ENCODE assay signal across 12 cellular contexts in genomic region chr6:21946298-21946783, GRCh38.
DNase-seq lines count a peak whose midpoint lies in the region; ATAC-seq and TF ChIP-seq lines count a peak whose summit lies in the region.
"Had no signal": no experiment of that assay in that cellular context is flagged by ENCODE, and none has a peak within 500 bp of the region (broad histone marks: within the 10 kb centered on the region; RNA-seq: fewer than 3 reads in every experiment).

No MANE protein-coding gene starts in this region.

- H3K4me1 Mint-ChIP-seq in HFFc6 (ENCODE audit: low read depth), result peaks cover 46% of the 10 kb centered on the region
- H3K4me1 Mint-ChIP-seq in activated T-cell treated with anti-CD3 and anti-CD28 coated beads, Interleukin-2, amount 50 U/mL, for 24 hours (ENCODE audit: low read depth), result peaks cover 4% of the 10 kb centered on the region

- no peak for ATAC-seq in HG03095 (IDR thresholded peaks at IDR 0.05; ENCODE audit: unreplicated experiment)
- ATAC-seq: left colon had no signal

- no peaks in the 10 kb centered on the region for H3K36me3 Mint-ChIP-seq in HFFc6 (ENCODE audit: low read depth)
- no peaks in the 10 kb centered on the region for H3K36me3 Mint-ChIP-seq in activated T-cell treated with anti-CD3 and anti-CD28 coated beads, Interleukin-2, amount 50 U/mL, for 24 hours (ENCODE audit: low read depth)
- H3K36me3 Mint-ChIP-seq: CD4-positive, CD25-positive, alpha-beta regulatory T cell had no signal

- H3K9me3 Mint-ChIP-seq in HFFc6, result no peaks in the 10 kb centered on the region
- no peaks in the 10 kb centered on the region for H3K9me3 Mint-ChIP-seq in activated T-cell treated with anti-CD3 and anti-CD28 coated beads, Interleukin-2, amount 50 U/mL, for 24 hours

- H3K27me3 Mint-ChIP-seq in HFFc6 (ENCODE audit: insufficient read depth), result no peaks in the 10 kb centered on the region
- no peaks in the 10 kb centered on the region for H3K27me3 Mint-ChIP-seq in activated T-cell treated with anti-CD3 and anti-CD28 coated beads, Interleukin-2, amount 50 U/mL, for 24 hours
- H3K27me3 Mint-ChIP-seq: CD4-positive, CD25-positive, alpha-beta regulatory T cell had no signal

- DNase-seq in ACHN (peak; percentile 96), HFFc6 (peak; percentile 93), T1000 (lab: John Stamatoyannopoulos, UW) (peak; percentile 83), glomerular visceral epithelial cell (ENCODE audit: extremely low spot score) (peak; percentile 98), activated T-cell treated with anti-CD3 and anti-CD28 coated beads for 4 hours (no peak), inferior parietal cortex (ENCODE audit: extremely low spot score) (no peak)
- no peak for DNase-seq in activated T-cell treated with anti-CD3 and anti-CD28 coated beads, Interleukin-2, amount 50 U/mL, for 24 hours
- DNase-seq: CD4-positive, CD25-positive, alpha-beta regulatory T cell; left colon; NCI-H446 treated with DMSO at 0.1 percent for 48 hours; transverse colon had no signal

- TF ChIP-seq CTCF in HFFc6 (IDR thresholded peaks at IDR 0.05), result no peak

- no peak overlapping the region for H3K4me3 Mint-ChIP-seq in HFFc6
- no peak overlapping the region for H3K4me3 Mint-ChIP-seq in activated T-cell treated with anti-CD3 and anti-CD28 coated beads, Interleukin-2, amount 50 U/mL, for 24 hours
- H3K4me3 Mint-ChIP-seq: CD4-positive, CD25-positive, alpha-beta regulatory T cell had no signal

- H3K27ac Mint-ChIP-seq in HFFc6, result peak overlapping the region; percentile 74
- no peak overlapping the region for H3K27ac Mint-ChIP-seq in activated T-cell treated with anti-CD3 and anti-CD28 coated beads, Interleukin-2, amount 50 U/mL, for 24 hours
- H3K27ac Mint-ChIP-seq: CD4-positive, CD25-positive, alpha-beta regulatory T cell had no signal

- in situ Hi-C loops in ACHN (cut with HindIII; ENCODE audit: low pct_ligation_motif_present, low pct_unique_long_range_greater_than_20kb, low sequenced_read_pairs), result no loop called here

Comparison
In these comparisons a context has a peak if more than half of its experiments do, and no peak if none do; other contexts are left out.
1. DNase-seq: peak in ACHN (single experiment), HFFc6 (single experiment), T1000 (single experiment) and glomerular visceral epithelial cell (single experiment); none in activated T-cell treated with anti-CD3 and anti-CD28 coated beads for 4 hours (single experiment), inferior parietal cortex (single experiment) and activated T-cell treated with anti-CD3 and anti-CD28 coated beads, Interleukin-2, amount 50 U/mL, for 24 hours (single experiment).